In genomic region chr4:141427726-141428296, GRCh38 we compare ENCODE assay signal across 20 cellular contexts.
"Had no signal": no experiment of that assay in that cellular context is flagged by ENCODE, and none has a peak within 500 bp of the region (broad histone marks: within the 10 kb centered on the region; RNA-seq: fewer than 3 reads in every experiment).

No MANE protein-coding gene starts in this region.

- H3K4me1 ChIP-seq: body of pancreas had no signal

- H3K36me3 ChIP-seq: gastroesophageal sphincter, tibial artery, WERI-Rb-1 had no signal

- H3K9me3 ChIP-seq: body of pancreas, gastroesophageal sphincter, tibial artery had no signal

- ATAC-seq: activated CD8-positive, alpha-beta T cell treated with anti-CD3 and anti-CD28 coated beads, Interleukin-2, amount 10 ng/mL, durations not matched to agents 7 days and 5 days; activated naive CD8-positive, alpha-beta T cell treated with anti-CD3 and anti-CD28 coated beads, Interleukin-2, amount 50 U/mL, for 24 hours; body of pancreas; gastroesophageal sphincter; left lobe of liver; natural killer cell; stimulated activated effector memory CD8-positive, alpha-beta T cell treated with anti-CD3 and anti-CD28 coated beads, Interleukin-12 subunit alpha, Interleukin-12 subunit beta, amount 100 ng/mL, for 72 hours; stimulated activated naive CD8-positive, alpha-beta T cell treated with anti-CD3 and anti-CD28 coated beads, Interleukin-15, amount 100 ng/mL, for 72 hours had no signal

- DNase-seq: activated CD4-positive, alpha-beta T cell treated with anti-CD3 and anti-CD28 coated beads, Interleukin-2, amount 10 ng/mL, durations not matched to agents 7 days and 5 days; activated CD4-positive, CD25-positive, alpha-beta regulatory T cell treated with anti-CD3 and anti-CD28 coated beads, Interleukin-2, amount 50 U/mL, for 72 hours; activated CD8-positive, alpha-beta T cell treated with anti-CD3 and anti-CD28 coated beads, Interleukin-2, amount 10 ng/mL, durations not matched to agents 7 days and 5 days; activated gamma-delta T cell; activated naive CD4-positive, alpha-beta T cell treated with anti-CD3 and anti-CD28 coated beads, Interleukin-2, amount 50 U/mL, for 16 hours; activated naive CD8-positive, alpha-beta T cell treated with anti-CD3 and anti-CD28 coated beads, Interleukin-2, amount 50 U/mL, for 24 hours; anterior cingulate cortex; body of pancreas; caudate nucleus; dermis blood vessel endothelial cell; effector CD8-positive, alpha-beta T cell; kidney; midbrain; natural killer cell; stimulated activated naive CD8-positive, alpha-beta T cell treated with anti-CD3 and anti-CD28 coated beads, Interleukin-15, amount 100 ng/mL, for 72 hours; tibial artery; WERI-Rb-1 had no signal

- H3K27ac ChIP-seq: body of pancreas, gastroesophageal sphincter, tibial artery, WERI-Rb-1 had no signal

- H3K4me3 ChIP-seq: body of pancreas, gastroesophageal sphincter, tibial artery had no signal

- H3K27me3 ChIP-seq: body of pancreas, gastroesophageal sphincter, tibial artery had no signal
